20 cellular contexts compared by ENCODE assay signal in genomic region chr3:196414469-196414868, GRCh38. TPM values are rescaled to one million over a fixed set of nuclear protein-coding genes. Genes with fewer than 3 reads are reported as not detected.
DNase-seq lines count a peak whose midpoint lies in the region; ATAC-seq, FAIRE-seq and TF ChIP-seq lines count a peak whose summit lies in the region.
"Had no signal": no experiment of that assay in that cellular context is flagged by ENCODE, and none has a peak within 500 bp of the region (broad histone marks: within the 10 kb centered on the region; RNA-seq: fewer than 3 reads in every experiment).

No MANE protein-coding gene starts in this region.

- in situ Hi-C loops in IMR-90 (cut with MboI; ENCODE audit: low sequenced_read_pairs): no loop called here

- H3K9me1 ChIP-seq in IMR-90 (ENCODE audit: insufficient read depth, low read length): peaks cover 7% of the 10 kb centered on the region

- no peak overlapping the region for H3K4me2 ChIP-seq in IMR-90 (ENCODE audit: low read depth, low read length)

- no peak overlapping the region for H3K56ac ChIP-seq in IMR-90 (ENCODE audit: extremely low read depth, insufficient read depth, low read length)

- no peak overlapping the region for H2BK15ac ChIP-seq in IMR-90 (ENCODE audit: low read depth, low read length)

- H3K18ac ChIP-seq in IMR-90 (ENCODE audit: low read depth, low read length): no peak overlapping the region

- TF ChIP-seq RAD21 in IMR-90 (IDR thresholded peaks at IDR 0.05; ENCODE audit: low read length): no peak

- no peak overlapping the region for H4K91ac ChIP-seq in IMR-90 (ENCODE audit: insufficient read depth, low read depth, low read length)

- H3K9me3 ChIP-seq in IMR-90 (ENCODE audit: control insufficient read depth, insufficient read depth, low read length): no peaks in the 10 kb centered on the region
- H3K9me3 ChIP-seq in CD8-positive, alpha-beta T cell (ENCODE audit: low read length): no peaks in the 10 kb centered on the region

- peak overlapping the region; percentile 75 for H3K27ac Mint-ChIP-seq in activated CD8-positive, alpha-beta T cell treated with anti-CD3 and anti-CD28 coated beads for 36 hours
- no peak overlapping the region for H3K27ac Mint-ChIP-seq in activated CD8-positive, alpha-beta T cell treated with anti-CD3 and anti-CD28 coated beads, Interleukin-2, amount 10 ng/mL, durations not matched to agents 7 days and 5 days
- H3K27ac Mint-ChIP-seq in osteocyte (ENCODE audit: unreplicated experiment): peak overlapping the region; percentile 4
- no peak overlapping the region for H3K27ac Mint-ChIP-seq in CD8-positive, alpha-beta T cell

- no peak overlapping the region for H4K8ac ChIP-seq in IMR-90 (ENCODE audit: low read depth in 2 of 2, low read length in 2 of 2)

- peaks cover 5% of the 10 kb centered on the region for H3K9me3 Mint-ChIP-seq in activated CD8-positive, alpha-beta T cell treated with anti-CD3 and anti-CD28 coated beads for 36 hours
- H3K9me3 Mint-ChIP-seq in activated CD8-positive, alpha-beta T cell treated with anti-CD3 and anti-CD28 coated beads, Interleukin-2, amount 10 ng/mL, durations not matched to agents 7 days and 5 days (ENCODE audit: insufficient read depth): peaks cover under 1% of the 10 kb centered on the region
- peaks cover under 1% of the 10 kb centered on the region for H3K9me3 Mint-ChIP-seq in osteocyte (ENCODE audit: unreplicated experiment)
- no peaks in the 10 kb centered on the region for H3K9me3 Mint-ChIP-seq in CD8-positive, alpha-beta T cell

- H3K4me3 ChIP-seq in IMR-90 (ENCODE audit: insufficient read depth, low read depth, low read length): no peak overlapping the region
- no peak overlapping the region for H3K4me3 ChIP-seq in bronchial epithelial cell (ENCODE audit: low read depth, low read length)
- no peak overlapping the region for H3K4me3 ChIP-seq in CD8-positive, alpha-beta T cell (ENCODE audit: low read depth, low read length)

- H3K27me3 Mint-ChIP-seq in activated CD8-positive, alpha-beta T cell treated with anti-CD3 and anti-CD28 coated beads for 36 hours: no peaks in the 10 kb centered on the region
- no peaks in the 10 kb centered on the region for H3K27me3 Mint-ChIP-seq in activated CD8-positive, alpha-beta T cell treated with anti-CD3 and anti-CD28 coated beads, Interleukin-2, amount 10 ng/mL, durations not matched to agents 7 days and 5 days (ENCODE audit: low read depth)
- no peaks in the 10 kb centered on the region for H3K27me3 Mint-ChIP-seq in osteocyte (ENCODE audit: unreplicated experiment)
- no peaks in the 10 kb centered on the region for H3K27me3 Mint-ChIP-seq in CD8-positive, alpha-beta T cell (ENCODE audit: low read depth)

- H2BK120ac ChIP-seq in IMR-90 (ENCODE audit: low read depth, low read length): no peak overlapping the region

- FAIRE-seq in bronchial epithelial cell (lab: Jason Lieb, UNC): no peak
- FAIRE-seq: frontal cortex, urothelium cell line had no signal

- peaks cover 15 to 81% of the 10 kb centered on the region in 2 experiments for H3K79me1 ChIP-seq in IMR-90 (ENCODE audit: low read depth in 1 of 2, low read length in 2 of 2)

- H2BK5ac ChIP-seq in IMR-90 (ENCODE audit: low read depth, low read length, poor library complexity, severe bottlenecking): no peak overlapping the region

- no peak for DNase-seq in activated CD8-positive, alpha-beta T cell treated with anti-CD3 and anti-CD28 coated beads for 36 hours
- no peak for DNase-seq in activated CD8-positive, alpha-beta T cell treated with anti-CD3 and anti-CD28 coated beads, Interleukin-2, amount 10 ng/mL, durations not matched to agents 7 days and 5 days
- peak; percentile 48 for DNase-seq in IMR-90
- DNase-seq in bronchial epithelial cell (ENCODE audit: low read depth): peak; percentile 43
- no peak for DNase-seq in osteocyte (ENCODE audit: extremely low spot score, unreplicated experiment)
- no peak for DNase-seq in CD8-positive, alpha-beta T cell
- DNase-seq: activated CD4-positive, alpha-beta T cell treated with anti-CD3 and anti-CD28 coated beads, Interleukin-2, amount 50 U/mL, for 48 hours; activated gamma-delta T cell treated with Interleukin-2 at 50 U/mL for 16 hours; central memory CD4-positive, alpha-beta T cell; GF-D8; left ventricle myocardium superior; NCI-H1417; NCI-H226; posterior cingulate gyrus; SIG-M5; stimulated activated naive CD4-positive, alpha-beta T cell treated with Interleukin-2 at 50 U/mL for 16 hours had no signal

- peaks cover 6% of the 10 kb centered on the region; the same call in 1 of the 2 replicates for H3K4me1 ChIP-seq in IMR-90 (ENCODE audit: control insufficient read depth, insufficient read depth, low read length)
- H3K4me1 ChIP-seq in CD8-positive, alpha-beta T cell (ENCODE audit: insufficient read depth, low read length): peaks cover 26% of the 10 kb centered on the region

- intact Hi-C loops in activated CD8-positive, alpha-beta T cell treated with anti-CD3 and anti-CD28 coated beads for 36 hours (cut with micrococcal nuclease): no loop called here
- intact Hi-C loops in IMR-90 (cut with micrococcal nuclease): no loop called here
- intact Hi-C loops in CD8-positive, alpha-beta T cell (cut with DNase I, micrococcal nuclease): no loop called here

- 0% methylated on average over 1 of the region's 3 CpGs; no CpG with 5 or more reads in 1 of the 2 experiments for WGBS in IMR-90 (ENCODE audit: extremely low coverage in 2 of 2, insufficient read length in 1 of 2), 2 experiments

- peaks cover 66% of the 10 kb centered on the region for H4K20me1 ChIP-seq in IMR-90 (ENCODE audit: insufficient read depth, low read length)

- CTCF ChIA-PET in activated CD8-positive, alpha-beta T cell treated with anti-CD3 and anti-CD28 coated beads for 36 hours (lab: Charles Lee): no interaction called here
- CTCF ChIA-PET in activated CD8-positive, alpha-beta T cell treated with anti-CD3 and anti-CD28 coated beads, Interleukin-2, amount 10 ng/mL, durations not matched to agents 7 days and 5 days (lab: Charles Lee): no interaction called here
- CTCF ChIA-PET in IMR-90 (lab: Yijun Ruan, JAX): no interaction called here
- CTCF ChIA-PET in CD8-positive, alpha-beta T cell (lab: Charles Lee): no interaction called here

- POLR2A ChIA-PET in activated CD8-positive, alpha-beta T cell treated with anti-CD3 and anti-CD28 coated beads for 36 hours (lab: Charles Lee): no interaction called here
- POLR2A ChIA-PET in activated CD8-positive, alpha-beta T cell treated with anti-CD3 and anti-CD28 coated beads, Interleukin-2, amount 10 ng/mL, durations not matched to agents 7 days and 5 days (lab: Charles Lee): interaction anchor here (1.1 kb wide), 1 partner anchor 15 kb away, joined by 5 read pairs; no protein-coding TSS in a partner anchor
- POLR2A ChIA-PET in IMR-90 (lab: Charles Lee; ENCODE audit: unreplicated experiment): no interaction called here
- POLR2A ChIA-PET in CD8-positive, alpha-beta T cell (lab: Charles Lee): no interaction called here

- TF ChIP-seq CTCF in activated CD8-positive, alpha-beta T cell treated with anti-CD3 and anti-CD28 coated beads for 36 hours (IDR thresholded peaks at IDR 0.05): no peak
- no peak for TF ChIP-seq CTCF in IMR-90 (conservative IDR thresholded peaks at IDR 0.05; ENCODE audit: low read depth, low read length)
- no peak for TF ChIP-seq CTCF in bronchial epithelial cell (IDR thresholded peaks at IDR 0.05; ENCODE audit: insufficient read depth, low read length, severe bottlenecking)
- TF ChIP-seq CTCF in osteocyte (IDR thresholded peaks at IDR 0.05): no peak
- no peak for TF ChIP-seq CTCF in CD8-positive, alpha-beta T cell (IDR thresholded peaks at IDR 0.05)

- H3K14ac ChIP-seq in IMR-90 (replicated peaks; ENCODE audit: low read depth, low read length): no peak overlapping the region; the same call in 1 of the 2 replicates

- peak overlapping the region; percentile 24; the same call in 1 of the 2 replicates for H3K4ac ChIP-seq in IMR-90 (ENCODE audit: low read depth, low read length)

- H3K27ac ChIP-seq in IMR-90 (ENCODE audit: insufficient read depth, low read length): no peak overlapping the region
- H3K27ac ChIP-seq in CD8-positive, alpha-beta T cell (ENCODE audit: low read depth, low read length): no peak overlapping the region

- H3K27me3 ChIP-seq in IMR-90 (ENCODE audit: control insufficient read depth, insufficient read depth, low read length): no peaks in the 10 kb centered on the region
- no peaks in the 10 kb centered on the region for H3K27me3 ChIP-seq in bronchial epithelial cell (ENCODE audit: control insufficient read depth, insufficient read depth, low read length)
- H3K27me3 ChIP-seq in CD8-positive, alpha-beta T cell (ENCODE audit: insufficient read depth, low read length): no peaks in the 10 kb centered on the region

- H3K36me3 Mint-ChIP-seq in activated CD8-positive, alpha-beta T cell treated with anti-CD3 and anti-CD28 coated beads for 36 hours (ENCODE audit: low read depth): peaks cover 8% of the 10 kb centered on the region
- peaks cover 5% of the 10 kb centered on the region for H3K36me3 Mint-ChIP-seq in activated CD8-positive, alpha-beta T cell treated with anti-CD3 and anti-CD28 coated beads, Interleukin-2, amount 10 ng/mL, durations not matched to agents 7 days and 5 days (ENCODE audit: low read depth)
- peaks cover 5% of the 10 kb centered on the region for H3K36me3 Mint-ChIP-seq in osteocyte (ENCODE audit: unreplicated experiment)
- H3K36me3 Mint-ChIP-seq in CD8-positive, alpha-beta T cell: peaks cover 4% of the 10 kb centered on the region

- dilution Hi-C loops in IMR-90 (cut with HindIII; ENCODE audit: low sequenced_read_pairs, unreplicated experiment): no loop called here

- peaks cover 51% of the 10 kb centered on the region for H3K4me1 Mint-ChIP-seq in activated CD8-positive, alpha-beta T cell treated with anti-CD3 and anti-CD28 coated beads for 36 hours (ENCODE audit: low read depth)
- H3K4me1 Mint-ChIP-seq in activated CD8-positive, alpha-beta T cell treated with anti-CD3 and anti-CD28 coated beads, Interleukin-2, amount 10 ng/mL, durations not matched to agents 7 days and 5 days (ENCODE audit: low read depth): peaks cover 10% of the 10 kb centered on the region
- peaks cover 12% of the 10 kb centered on the region for H3K4me1 Mint-ChIP-seq in osteocyte (ENCODE audit: unreplicated experiment)
- H3K4me1 Mint-ChIP-seq in CD8-positive, alpha-beta T cell (ENCODE audit: low read depth): peaks cover 55% of the 10 kb centered on the region

- no peak overlapping the region for H2AFZ ChIP-seq in IMR-90 (replicated peaks; ENCODE audit: low read length, poor library complexity)

- H4K5ac ChIP-seq in IMR-90 (ENCODE audit: low read depth, low read length): no peak overlapping the region

- H3K36me3 ChIP-seq in IMR-90 (ENCODE audit: control insufficient read depth, insufficient read depth, low read length): no peaks in the 10 kb centered on the region
- no peaks in the 10 kb centered on the region for H3K36me3 ChIP-seq in bronchial epithelial cell (ENCODE audit: control insufficient read depth, insufficient read depth, low read length)
- no peaks in the 10 kb centered on the region for H3K36me3 ChIP-seq in CD8-positive, alpha-beta T cell (ENCODE audit: insufficient read depth, low read length)

- H2AK9ac ChIP-seq in IMR-90 (replicated peaks; ENCODE audit: low read depth, low read length, poor library complexity): no peak overlapping the region

- H3K4me3 Mint-ChIP-seq in activated CD8-positive, alpha-beta T cell treated with anti-CD3 and anti-CD28 coated beads for 36 hours: peak overlapping the region; percentile 11
- no peak overlapping the region for H3K4me3 Mint-ChIP-seq in activated CD8-positive, alpha-beta T cell treated with anti-CD3 and anti-CD28 coated beads, Interleukin-2, amount 10 ng/mL, durations not matched to agents 7 days and 5 days
- H3K4me3 Mint-ChIP-seq in osteocyte (ENCODE audit: unreplicated experiment): no peak overlapping the region
- H3K4me3 Mint-ChIP-seq in CD8-positive, alpha-beta T cell: no peak overlapping the region

- peak; percentile 77 for ATAC-seq in activated CD8-positive, alpha-beta T cell treated with anti-CD3 and anti-CD28 coated beads for 36 hours
- no peak for ATAC-seq in activated CD8-positive, alpha-beta T cell treated with anti-CD3 and anti-CD28 coated beads, Interleukin-2, amount 10 ng/mL, durations not matched to agents 7 days and 5 days
- ATAC-seq in IMR-90 (ENCODE audit: low read depth): peak; percentile 77
- no peak for ATAC-seq in HG03378 (IDR thresholded peaks at IDR 0.05; ENCODE audit: unreplicated experiment)
- no peak for ATAC-seq in GM21619 (IDR thresholded peaks at IDR 0.05; ENCODE audit: unreplicated experiment)
- no peak for ATAC-seq in CD8-positive, alpha-beta T cell
- ATAC-seq: left ventricle myocardium superior had no signal

- peak overlapping the region; percentile 53; the same call in 1 of the 2 replicates for H3K23ac ChIP-seq in IMR-90 (ENCODE audit: low read depth, low read length)

- BruUV-seq in IMR-90 (replicated peaks; lab: Mats Ljungman, UMichigan): no TSS peak

- 0 out of 2 replicates have a peak overlapping the region, but pooled peaks have one; percentile 40 for H2AK5ac ChIP-seq in IMR-90 (ENCODE audit: low read depth, low read length)

- no peak for TF ChIP-seq POLR2A in IMR-90 (IDR thresholded peaks at IDR 0.05; ENCODE audit: low read depth, low read length)

- H2BK20ac ChIP-seq in IMR-90 (ENCODE audit: low read depth, low read length): no peak overlapping the region

- H3K9ac ChIP-seq in IMR-90 (ENCODE audit: low read depth, low read length): no peak overlapping the region

RNA-seq across cellular contexts. Expression of gene UBXN7, which starts 17.8 kb away (rescaled TPM):
- total RNA-seq in activated CD8-positive, alpha-beta T cell treated with anti-CD3 and anti-CD28 coated beads for 36 hours: 10 to 100 TPM; 58.4 to 63.7 TPM
- 10 to 100 TPM; 43.5 to 45.1 TPM for total RNA-seq in activated CD8-positive, alpha-beta T cell treated with anti-CD3 and anti-CD28 coated beads, Interleukin-2, amount 10 ng/mL, durations not matched to agents 7 days and 5 days
- total RNA-seq in IMR-90 (2012; rRNA removed) (16.1 and 18.9 TPM in 2 replicates), bronchial epithelial cell (11.8 and 17.0 TPM in 2 replicates), osteocyte (86.7 and 91.2 TPM in 2 replicates)
- polyA plus RNA-seq in IMR-90 (2012; rRNA removed): 8.3 and 8.6 TPM in 2 replicates
- 1.7 and 1.9 TPM in 2 replicates for polyA plus RNA-seq in IMR-90 (2012; cell fraction: cytosol; rRNA removed)
- 1.3 and 14.0 TPM in 2 replicates for polyA plus RNA-seq in IMR-90 (2012; cell fraction: nucleus; rRNA removed; ENCODE audit: low replicate concordance)
- total RNA-seq in CD8-positive, alpha-beta T cell: 10 to 100 TPM; 72.5 to 80.1 TPM

Comparison
In these comparisons a context has a peak if more than half of its experiments do, and no peak if none do; other contexts are left out.
1. ATAC-seq: peak in activated CD8-positive, alpha-beta T cell treated with anti-CD3 and anti-CD28 coated beads for 36 hours (single experiment) and IMR-90 (single experiment); none in activated CD8-positive, alpha-beta T cell treated with anti-CD3 and anti-CD28 coated beads, Interleukin-2, amount 10 ng/mL, durations not matched to agents 7 days and 5 days (single experiment), HG03378 (single experiment), GM21619 (single experiment) and CD8-positive, alpha-beta T cell (single experiment).
2. H3K27ac Mint-ChIP-seq: peak in activated CD8-positive, alpha-beta T cell treated with anti-CD3 and anti-CD28 coated beads for 36 hours (single experiment) and osteocyte (single experiment); none in activated CD8-positive, alpha-beta T cell treated with anti-CD3 and anti-CD28 coated beads, Interleukin-2, amount 10 ng/mL, durations not matched to agents 7 days and 5 days (single experiment) and CD8-positive, alpha-beta T cell (single experiment).
3. DNase-seq: peak in IMR-90 (single experiment) and bronchial epithelial cell (single experiment); none in activated CD8-positive, alpha-beta T cell treated with anti-CD3 and anti-CD28 coated beads for 36 hours (single experiment), activated CD8-positive, alpha-beta T cell treated with anti-CD3 and anti-CD28 coated beads, Interleukin-2, amount 10 ng/mL, durations not matched to agents 7 days and 5 days (single experiment), osteocyte (single experiment) and CD8-positive, alpha-beta T cell (0 of 7).